ENCODE assay signal across 14 cellular contexts in the genomic region with DNA sequence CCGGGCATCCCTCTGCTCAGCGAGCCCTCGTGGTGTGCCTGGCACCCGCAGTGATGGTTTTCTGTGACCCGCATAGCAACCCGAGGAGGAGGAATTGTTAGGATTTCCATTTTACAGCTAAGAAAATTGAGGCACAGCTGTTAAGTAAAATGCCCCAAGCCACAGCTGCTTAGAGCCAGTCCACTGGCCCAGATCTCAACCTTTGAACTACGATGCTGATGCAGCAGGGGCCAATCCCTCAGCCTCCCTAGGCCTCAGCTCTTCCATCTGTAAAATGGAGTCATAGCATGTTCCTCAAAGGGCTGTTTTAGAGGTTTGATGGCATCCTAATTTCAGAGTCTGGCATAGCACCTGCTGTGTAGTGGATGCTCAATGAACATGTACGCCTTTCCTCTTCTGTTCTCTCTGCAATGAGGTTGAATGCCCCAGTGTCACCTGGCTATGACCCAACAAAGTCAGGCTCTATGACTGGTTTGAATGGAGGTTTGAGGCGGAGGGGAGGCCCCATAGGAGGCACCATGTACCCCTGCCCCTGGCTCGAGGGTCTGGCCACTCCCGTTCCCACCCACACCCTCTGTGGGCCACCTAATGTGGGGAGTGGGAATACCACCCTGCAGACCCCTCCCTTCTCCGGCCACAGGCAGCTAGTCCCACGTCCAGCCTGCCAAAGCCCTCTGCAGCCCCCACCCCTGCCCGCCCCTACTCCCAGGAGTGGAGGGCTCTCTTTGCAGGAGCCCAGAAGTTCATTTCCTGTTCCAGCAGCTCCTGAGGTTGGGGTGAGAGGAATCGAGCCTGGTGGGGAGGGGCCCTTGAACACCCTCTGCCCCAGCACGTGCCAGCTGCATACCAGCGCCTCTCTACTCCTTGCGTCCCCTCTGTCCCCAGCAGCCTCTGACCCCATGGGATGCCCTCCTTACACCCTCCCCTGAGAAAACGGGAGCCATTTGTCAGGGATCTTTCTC. TPM values are rescaled to one million over a fixed set of nuclear protein-coding genes. Genes with fewer than 3 reads are reported as not detected.
DNase-seq lines count a peak whose midpoint lies in the region; ATAC-seq and TF ChIP-seq lines count a peak whose summit lies in the region.
"Had no signal": no experiment of that assay in that cellular context is flagged by ENCODE, and none has a peak within 500 bp of the region (broad histone marks: within the 10 kb centered on the region; RNA-seq: fewer than 3 reads in every experiment).

No MANE protein-coding gene starts in this region.

- no peak overlapping the region for H3K4me3 Mint-ChIP-seq in activated naive CD8-positive, alpha-beta T cell treated with anti-CD3 and anti-CD28 coated beads, Interleukin-2, amount 10 ng/mL, durations not matched to agents 7 days and 5 days
- H3K4me3 Mint-ChIP-seq in activated naive CD8-positive, alpha-beta T cell treated with anti-CD3 and anti-CD28 coated beads for 36 hours, result no peak overlapping the region
- peak overlapping the region; percentile 39 for H3K4me3 Mint-ChIP-seq in neural progenitor cell
- no peak overlapping the region for H3K4me3 Mint-ChIP-seq in stimulated activated memory B cell treated with anti-CD40 and anti-IgM and Interleukin-4, amounts not matched to agents 10 μg/mL and 1 μg/mL and 100 μg/mL, for 72 hours
- H3K4me3 Mint-ChIP-seq: CD8-positive, alpha-beta T cell had no signal

- H3K27ac ChIP-seq in BLaER1 (no peak overlapping the region), neural progenitor cell (no peak overlapping the region)
- H3K27ac ChIP-seq: BLaER1 treated with 17β-estradiol and CSF1 and Interleukin-3, amounts not matched to agents 10 nM and 100 nM had no signal

- H3K27ac Mint-ChIP-seq in activated naive CD8-positive, alpha-beta T cell treated with anti-CD3 and anti-CD28 coated beads, Interleukin-2, amount 10 ng/mL, durations not matched to agents 7 days and 5 days, result no peak overlapping the region
- H3K27ac Mint-ChIP-seq in activated naive CD8-positive, alpha-beta T cell treated with anti-CD3 and anti-CD28 coated beads for 36 hours, result no peak overlapping the region
- no peak overlapping the region for H3K27ac Mint-ChIP-seq in neural progenitor cell
- H3K27ac Mint-ChIP-seq in stimulated activated memory B cell treated with anti-CD40 and anti-IgM and Interleukin-4, amounts not matched to agents 10 μg/mL and 1 μg/mL and 100 μg/mL, for 72 hours, result no peak overlapping the region
- H3K27ac Mint-ChIP-seq: CD8-positive, alpha-beta T cell had no signal

- TF ChIP-seq CTCF in neural progenitor cell (IDR thresholded peaks at IDR 0.05), result no peak

- H3K27me3 ChIP-seq in BLaER1, result no peaks in the 10 kb centered on the region
- H3K27me3 ChIP-seq in NT2/D1 (ENCODE audit: insufficient read depth, insufficient read length), result peaks cover 13% of the 10 kb centered on the region
- peaks cover 14% of the 10 kb centered on the region for H3K27me3 ChIP-seq in neural progenitor cell
- H3K27me3 ChIP-seq: BLaER1 treated with 17β-estradiol and CSF1 and Interleukin-3, amounts not matched to agents 10 nM and 100 nM had no signal

- DNase-seq in activated naive CD8-positive, alpha-beta T cell treated with anti-CD3 and anti-CD28 coated beads, Interleukin-2, amount 10 ng/mL, durations not matched to agents 7 days and 5 days, result no peak
- DNase-seq in activated naive CD8-positive, alpha-beta T cell treated with anti-CD3 and anti-CD28 coated beads for 36 hours, result no peak
- DNase-seq in NT2/D1 (ENCODE audit: low read depth, low spot score), result no peak
- DNase-seq in neural progenitor cell (ENCODE audit: low spot score), result no peak
- DNase-seq in NCI-H2107 (lab: John Stamatoyannopoulos, UW), result no peak
- DNase-seq in OCI-M2 (lab: John Stamatoyannopoulos, UW; ENCODE audit: unreplicated experiment), result no peak
- DNase-seq: 8988T; Calu3; CD8-positive, alpha-beta T cell; GOT3 had no signal

- POLR2A ChIA-PET in activated naive CD8-positive, alpha-beta T cell treated with anti-CD3 and anti-CD28 coated beads, Interleukin-2, amount 10 ng/mL, durations not matched to agents 7 days and 5 days (lab: Charles Lee), result no interaction called here

- H3K4me1 ChIP-seq in BLaER1, result peaks cover 50% of the 10 kb centered on the region
- H3K4me1 ChIP-seq in NT2/D1 (ENCODE audit: insufficient read depth, insufficient read length), result peaks cover 23% of the 10 kb centered on the region
- peaks cover 16% of the 10 kb centered on the region for H3K4me1 ChIP-seq in neural progenitor cell

- H3K27me3 Mint-ChIP-seq in activated naive CD8-positive, alpha-beta T cell treated with anti-CD3 and anti-CD28 coated beads, Interleukin-2, amount 10 ng/mL, durations not matched to agents 7 days and 5 days, result peaks cover 3% of the 10 kb centered on the region
- H3K27me3 Mint-ChIP-seq in activated naive CD8-positive, alpha-beta T cell treated with anti-CD3 and anti-CD28 coated beads for 36 hours, result no peaks in the 10 kb centered on the region
- H3K27me3 Mint-ChIP-seq in neural progenitor cell (ENCODE audit: insufficient read depth, low read depth), result peaks cover 26% of the 10 kb centered on the region
- H3K27me3 Mint-ChIP-seq in stimulated activated memory B cell treated with anti-CD40 and anti-IgM and Interleukin-4, amounts not matched to agents 10 μg/mL and 1 μg/mL and 100 μg/mL, for 72 hours, result peaks cover 16% of the 10 kb centered on the region

- no peaks in the 10 kb centered on the region for H3K79me2 ChIP-seq in neural progenitor cell (ENCODE audit: low read depth)

- H3K36me3 ChIP-seq in BLaER1 (no peaks in the 10 kb centered on the region), NT2/D1 (ENCODE audit: insufficient read depth, insufficient read length, low read length) (no peaks in the 10 kb centered on the region), neural progenitor cell (no peaks in the 10 kb centered on the region)
- H3K36me3 ChIP-seq: BLaER1 treated with 17β-estradiol and CSF1 and Interleukin-3, amounts not matched to agents 10 nM and 100 nM; HAP-1 had no signal

- H4K20me1 ChIP-seq in BLaER1, result no peaks in the 10 kb centered on the region
- H4K20me1 ChIP-seq in neural progenitor cell (ENCODE audit: low read depth), result peaks cover 13% of the 10 kb centered on the region
- H4K20me1 ChIP-seq: BLaER1 treated with 17β-estradiol and CSF1 and Interleukin-3, amounts not matched to agents 10 nM and 100 nM had no signal

- no peaks in the 10 kb centered on the region for H3K36me3 Mint-ChIP-seq in activated naive CD8-positive, alpha-beta T cell treated with anti-CD3 and anti-CD28 coated beads, Interleukin-2, amount 10 ng/mL, durations not matched to agents 7 days and 5 days
- no peaks in the 10 kb centered on the region for H3K36me3 Mint-ChIP-seq in activated naive CD8-positive, alpha-beta T cell treated with anti-CD3 and anti-CD28 coated beads for 36 hours
- no peaks in the 10 kb centered on the region for H3K36me3 Mint-ChIP-seq in neural progenitor cell
- H3K36me3 Mint-ChIP-seq in stimulated activated memory B cell treated with anti-CD40 and anti-IgM and Interleukin-4, amounts not matched to agents 10 μg/mL and 1 μg/mL and 100 μg/mL, for 72 hours, result no peaks in the 10 kb centered on the region
- H3K36me3 Mint-ChIP-seq: CD8-positive, alpha-beta T cell had no signal

- H3K4me1 Mint-ChIP-seq in activated naive CD8-positive, alpha-beta T cell treated with anti-CD3 and anti-CD28 coated beads, Interleukin-2, amount 10 ng/mL, durations not matched to agents 7 days and 5 days, result no peaks in the 10 kb centered on the region
- no peaks in the 10 kb centered on the region for H3K4me1 Mint-ChIP-seq in activated naive CD8-positive, alpha-beta T cell treated with anti-CD3 and anti-CD28 coated beads for 36 hours
- H3K4me1 Mint-ChIP-seq in neural progenitor cell, result peaks cover 9% of the 10 kb centered on the region
- H3K4me1 Mint-ChIP-seq in stimulated activated memory B cell treated with anti-CD40 and anti-IgM and Interleukin-4, amounts not matched to agents 10 μg/mL and 1 μg/mL and 100 μg/mL, for 72 hours, result no peaks in the 10 kb centered on the region

- no peak overlapping the region for H2AFZ ChIP-seq in neural progenitor cell (replicated peaks)

- H3K4me2 ChIP-seq in BLaER1, result peak overlapping the region; percentile 47
- H3K4me2 ChIP-seq in neural progenitor cell, result no peak overlapping the region

- H3K9ac ChIP-seq in BLaER1 (no peak overlapping the region), NT2/D1 (ENCODE audit: insufficient read length, low read depth) (peak overlapping the region; percentile 21), neural progenitor cell (no peak overlapping the region)
- H3K9ac ChIP-seq: BLaER1 treated with 17β-estradiol and CSF1 and Interleukin-3, amounts not matched to agents 10 nM and 100 nM had no signal

- H3F3A ChIP-seq in neural progenitor cell (ENCODE audit: low read depth), result peaks cover 18% of the 10 kb centered on the region

- ATAC-seq in activated naive CD8-positive, alpha-beta T cell treated with anti-CD3 and anti-CD28 coated beads, Interleukin-2, amount 10 ng/mL, durations not matched to agents 7 days and 5 days (ENCODE audit: low read depth), result peak; percentile 18
- no peak for ATAC-seq in stimulated activated memory B cell treated with anti-CD40 and anti-IgM and Interleukin-4, amounts not matched to agents 10 μg/mL and 1 μg/mL and 100 μg/mL, for 72 hours
- ATAC-seq: CD8-positive, alpha-beta T cell had no signal

- no peaks in the 10 kb centered on the region for H3K9me3 Mint-ChIP-seq in activated naive CD8-positive, alpha-beta T cell treated with anti-CD3 and anti-CD28 coated beads, Interleukin-2, amount 10 ng/mL, durations not matched to agents 7 days and 5 days
- no peaks in the 10 kb centered on the region for H3K9me3 Mint-ChIP-seq in activated naive CD8-positive, alpha-beta T cell treated with anti-CD3 and anti-CD28 coated beads for 36 hours
- H3K9me3 Mint-ChIP-seq in neural progenitor cell, result no peaks in the 10 kb centered on the region
- H3K9me3 Mint-ChIP-seq in stimulated activated memory B cell treated with anti-CD40 and anti-IgM and Interleukin-4, amounts not matched to agents 10 μg/mL and 1 μg/mL and 100 μg/mL, for 72 hours, result no peaks in the 10 kb centered on the region
- H3K9me3 Mint-ChIP-seq: CD8-positive, alpha-beta T cell had no signal

- H3K9me3 ChIP-seq in BLaER1 (no peaks in the 10 kb centered on the region), NT2/D1 (ENCODE audit: insufficient read depth, low read length) (no peaks in the 10 kb centered on the region), neural progenitor cell (ENCODE audit: low read depth) (no peaks in the 10 kb centered on the region)
- H3K9me3 ChIP-seq: BLaER1 treated with 17β-estradiol and CSF1 and Interleukin-3, amounts not matched to agents 10 nM and 100 nM; HAP-1 had no signal

- H3K4me3 ChIP-seq in BLaER1 (no peak overlapping the region), NT2/D1 (ENCODE audit: insufficient read length, low read depth) (no peak overlapping the region), neural progenitor cell (no peak overlapping the region)
- H3K4me3 ChIP-seq: BLaER1 treated with 17β-estradiol and CSF1 and Interleukin-3, amounts not matched to agents 10 nM and 100 nM; HAP-1 had no signal

RNA-seq across cellular contexts. Expression of gene INHBB, which starts 31.0 kb away (rescaled TPM):
- not detected for total RNA-seq in activated naive CD8-positive, alpha-beta T cell treated with anti-CD3 and anti-CD28 coated beads, Interleukin-2, amount 10 ng/mL, durations not matched to agents 7 days and 5 days
- total RNA-seq in activated naive CD8-positive, alpha-beta T cell treated with anti-CD3 and anti-CD28 coated beads for 36 hours, result not detected
- not detected in 2 replicates for total RNA-seq in neural progenitor cell (ENCODE audit: low replicate concordance)
- total RNA-seq: Calu3; CD8-positive, alpha-beta T cell had no signal
